In genomic region chr2:25991965-25992364, GRCh38 we compare ENCODE assay signal across 8 cellular contexts. TPM values are rescaled to one million over a fixed set of nuclear protein-coding genes. Genes with fewer than 3 reads are reported as not detected.
DNase-seq lines count a peak whose midpoint lies in the region; ATAC-seq and TF ChIP-seq lines count a peak whose summit lies in the region.

No MANE protein-coding gene starts in this region.

- H3K4me1 Mint-ChIP-seq in natural killer cell treated with Interleukin-12 subunit alpha and Interleukin-12 subunit beta and Interleukin-15 and Interleukin-18, amount 100 ng/mL, for 72 hours (ENCODE audit: low read depth in 2 of 2): peaks cover 12 to 16% of the 10 kb centered on the region in 2 donors
- H3K4me1 Mint-ChIP-seq in natural killer cell: no peaks in the 10 kb centered on the region
- peaks cover 2% of the 10 kb centered on the region for H3K4me1 Mint-ChIP-seq in memory B cell

- TF ChIP-seq CTCF in natural killer cell (IDR thresholded peaks at IDR 0.05): no peak

- no peak for DNase-seq in natural killer cell treated with Interleukin-12 subunit alpha and Interleukin-12 subunit beta and Interleukin-15 and Interleukin-18, amount 100 ng/mL, for 72 hours (ENCODE audit: low spot score)
- no peak for DNase-seq in natural killer cell
- DNase-seq in SKM-1 (lab: John Stamatoyannopoulos, UW; ENCODE audit: unreplicated experiment): peak; percentile 39
- no peak for DNase-seq in memory B cell (ENCODE audit: low spot score in 2 of 2)
- DNase-seq in stimulated activated CD4-positive, alpha-beta T cell treated with anti-CD3 and anti-CD28 coated beads, Interleukin-15, amount 100 ng/mL, for 24 hours: no peak
- no peak for DNase-seq in activated gamma-delta T cell (lab: John Stamatoyannopoulos, UW)
- DNase-seq in NCI-H128 (lab: John Stamatoyannopoulos, UW; ENCODE audit: unreplicated experiment): no peak

- H3K4me3 Mint-ChIP-seq in natural killer cell treated with Interleukin-12 subunit alpha and Interleukin-12 subunit beta and Interleukin-15 and Interleukin-18, amount 100 ng/mL, for 72 hours: peak overlapping the region; percentile 1
- H3K4me3 Mint-ChIP-seq in natural killer cell: no peak overlapping the region
- peak overlapping the region; percentile 38 for H3K4me3 Mint-ChIP-seq in memory B cell

- no peaks in the 10 kb centered on the region for H3K9me3 Mint-ChIP-seq in natural killer cell treated with Interleukin-12 subunit alpha and Interleukin-12 subunit beta and Interleukin-15 and Interleukin-18, amount 100 ng/mL, for 72 hours
- H3K9me3 Mint-ChIP-seq in natural killer cell: no peaks in the 10 kb centered on the region
- H3K9me3 Mint-ChIP-seq in memory B cell: no peaks in the 10 kb centered on the region

- intact Hi-C loops in natural killer cell (cut with micrococcal nuclease): loop anchor here (1.0 to 5.0 kb wide), 5 partner anchors 10 to 585 kb away; partner anchors contain the start of gene KIF3C

- no peak overlapping the region for H3K27ac Mint-ChIP-seq in natural killer cell treated with Interleukin-12 subunit alpha and Interleukin-12 subunit beta and Interleukin-15 and Interleukin-18, amount 100 ng/mL, for 72 hours
- H3K27ac Mint-ChIP-seq in natural killer cell (peak overlapping the region in 1 of 2 donors; percentile 29), memory B cell (no peak overlapping the region)

- peak in 1 of 2 donors; percentile 9 for ATAC-seq in natural killer cell treated with Interleukin-12 subunit alpha and Interleukin-12 subunit beta and Interleukin-15 and Interleukin-18, amount 100 ng/mL, for 72 hours
- ATAC-seq in natural killer cell: no peak
- ATAC-seq in memory B cell (ENCODE audit: low read depth): peak; percentile 25
- no peak for ATAC-seq in GM21723 (IDR thresholded peaks at IDR 0.05; ENCODE audit: unreplicated experiment)

- no peaks in the 10 kb centered on the region for H3K36me3 Mint-ChIP-seq in natural killer cell treated with Interleukin-12 subunit alpha and Interleukin-12 subunit beta and Interleukin-15 and Interleukin-18, amount 100 ng/mL, for 72 hours
- H3K36me3 Mint-ChIP-seq in natural killer cell (no peaks in the 10 kb centered on the region), memory B cell (no peaks in the 10 kb centered on the region)

- peaks cover 0 to 8% of the 10 kb centered on the region in 2 donors for H3K27me3 Mint-ChIP-seq in natural killer cell treated with Interleukin-12 subunit alpha and Interleukin-12 subunit beta and Interleukin-15 and Interleukin-18, amount 100 ng/mL, for 72 hours
- H3K27me3 Mint-ChIP-seq in natural killer cell (ENCODE audit: low read depth in 2 of 2) (peaks cover 0 to 3% of the 10 kb centered on the region in 2 donors), memory B cell (peaks cover 3% of the 10 kb centered on the region)

RNA-seq across cellular contexts. Expression of gene KIF3C, which starts 9.7 kb away (rescaled TPM):
- total RNA-seq in natural killer cell treated with Interleukin-12 subunit alpha and Interleukin-12 subunit beta and Interleukin-15 and Interleukin-18, amount 100 ng/mL, for 72 hours: 1 to 10 TPM in 1 of 2 donors, under 1 TPM in 1; 0.93 to 2.5 TPM
- total RNA-seq in natural killer cell: 1 to 10 TPM; 4.4 to 6.8 (median 5.1) TPM

RNA-seq across cellular contexts. Expression of gene RAB10, which starts 41.9 kb away (rescaled TPM):
- 100 to 1,000 TPM in 1 of 2 donors, 10 to 100 TPM in 1; 92.2 to 126 TPM for total RNA-seq in natural killer cell treated with Interleukin-12 subunit alpha and Interleukin-12 subunit beta and Interleukin-15 and Interleukin-18, amount 100 ng/mL, for 72 hours
- 10 to 100 TPM; 35.8 to 44.2 (median 39.5) TPM for total RNA-seq in natural killer cell
